Comparison of ENCODE assay signal across 1 cellular context in genomic region chr16:89583895-89584644, GRCh38.
TF ChIP-seq lines count a peak whose summit lies in the region.

No MANE protein-coding gene starts in this region.

TF ChIP-seq in HCT116, 20 proteins besides CTCF, POLR2A, EP300 and RAD21 (continued from another document):
- TF ChIP-seq ZBTB33 (IDR thresholded peaks at IDR 0.05; ENCODE audit: extremely low read depth, insufficient replicate concordance, low read length): no peak
- no peak for TF ChIP-seq FOSL1 (IDR thresholded peaks at IDR 0.05; ENCODE audit: low read depth)
- TF ChIP-seq MAX (IDR thresholded peaks at IDR 0.05): no peak
